18 cellular contexts compared by ENCODE assay signal in genomic region chr10:93261089-93261488, GRCh38.
DNase-seq lines count a peak whose midpoint lies in the region; ATAC-seq and TF ChIP-seq lines count a peak whose summit lies in the region.
"Had no signal": no experiment of that assay in that cellular context is flagged by ENCODE, and none has a peak within 500 bp of the region (broad histone marks: within the 10 kb centered on the region; RNA-seq: fewer than 3 reads in every experiment).

No MANE protein-coding gene starts in this region.

- H2BK120ac ChIP-seq in trophoblast cell (ENCODE audit: insufficient read depth, low read length, poor library complexity) = peak overlapping the region; percentile 52

- no peaks in the 10 kb centered on the region for H3K36me3 Mint-ChIP-seq in Caco-2 (ENCODE audit: insufficient read depth, unreplicated experiment)
- peaks cover 3% of the 10 kb centered on the region for H3K36me3 Mint-ChIP-seq in endodermal cell (ENCODE audit: low read depth)

- H4K8ac ChIP-seq in trophoblast cell (ENCODE audit: low read depth, low read length) = no peak overlapping the region

- H3K4me1 ChIP-seq in Caco-2 = no peaks in the 10 kb centered on the region
- H3K4me1 ChIP-seq in endodermal cell (ENCODE audit: control insufficient read depth, insufficient read depth, low read length) = no peaks in the 10 kb centered on the region
- H3K4me1 ChIP-seq in liver (ENCODE audit: control insufficient read depth in 4 of 4, insufficient read depth in 4 of 4, low read length in 3 of 4) = peaks cover 1 to 7% (median 4%) of the 10 kb centered on the region in 4 donors
- H3K4me1 ChIP-seq in trophoblast cell (ENCODE audit: control insufficient read depth in 1 of 2, insufficient read depth in 2 of 2, low read length in 2 of 2) = peaks cover 0 to 6% of the 10 kb centered on the region in 2 experiments

- H2BK5ac ChIP-seq in trophoblast cell (ENCODE audit: low read depth, low read length, poor library complexity) = no peak overlapping the region

- H2AK5ac ChIP-seq in trophoblast cell (ENCODE audit: low read length) = no peak overlapping the region

- H3K27ac ChIP-seq in endodermal cell (ENCODE audit: low read depth, low read length) = no peak overlapping the region
- no peak overlapping the region for H3K27ac ChIP-seq in liver (ENCODE audit: low read depth in 1 of 2, low read length in 2 of 2)
- peak overlapping the region; percentile 15 for H3K27ac ChIP-seq in trophoblast cell (ENCODE audit: low read depth, low read length)
- H3K27ac ChIP-seq: 22Rv1, HL-60 had no signal

- POLR2A ChIA-PET in Caco-2 (lab: Charles Lee) = no interaction called here

- H3K23ac ChIP-seq in trophoblast cell (ENCODE audit: low read length) = no peak overlapping the region

- H3K27me3 ChIP-seq in Caco-2 (replicated peaks; ENCODE audit: control insufficient read depth, insufficient read depth, low read length) (no peaks in the 10 kb centered on the region), endodermal cell (ENCODE audit: control insufficient read depth, insufficient read depth, low read length, poor library complexity, severe bottlenecking) (no peaks in the 10 kb centered on the region), liver (ENCODE audit: control insufficient read depth in 4 of 4, insufficient read depth in 4 of 4, low read length in 3 of 4) (no peaks in the 10 kb centered on the region), trophoblast cell (ENCODE audit: insufficient read depth, low read length) (no peaks in the 10 kb centered on the region)

- H3K27me3 Mint-ChIP-seq in Caco-2 (ENCODE audit: insufficient read depth, unreplicated experiment) (no peaks in the 10 kb centered on the region), endodermal cell (ENCODE audit: insufficient read depth) (no peaks in the 10 kb centered on the region)
- H3K27me3 Mint-ChIP-seq: B cell; CD4-positive, alpha-beta T cell had no signal

- no TSS peak for BruUV-seq in Caco-2 (replicated peaks; lab: Mats Ljungman, UMichigan)

- peaks cover 2% of the 10 kb centered on the region for H3K79me1 ChIP-seq in trophoblast cell (ENCODE audit: low read length)

- TF ChIP-seq RAD21 in liver (IDR thresholded peaks at IDR 0.05) = peak in 1 of 2 donors; percentile 40

- ATAC-seq in GM18511 (IDR thresholded peaks at IDR 0.05; ENCODE audit: unreplicated experiment) = no peak
- ATAC-seq: GM12878, K562 had no signal

- no peak overlapping the region for H3K14ac ChIP-seq in trophoblast cell (ENCODE audit: low read length)

- no peaks in the 10 kb centered on the region for H3K79me2 ChIP-seq in trophoblast cell (ENCODE audit: control insufficient read depth, insufficient read depth, low read length, poor library complexity)

- H4K91ac ChIP-seq in trophoblast cell (ENCODE audit: low read depth, low read length) = no peak overlapping the region

- H3K36me3 ChIP-seq in Caco-2 (ENCODE audit: control insufficient read depth, insufficient read depth, low read length) (no peaks in the 10 kb centered on the region), endodermal cell (ENCODE audit: control insufficient read depth, insufficient read depth, low read length) (no peaks in the 10 kb centered on the region), liver (ENCODE audit: control insufficient read depth in 4 of 4, insufficient read depth in 3 of 4, low read depth in 1 of 4, low read length in 3 of 4) (no peaks in the 10 kb centered on the region), trophoblast cell (ENCODE audit: control insufficient read depth in 1 of 2, insufficient read depth in 2 of 2, low read length in 2 of 2) (no peaks in the 10 kb centered on the region)

- H3K9me3 ChIP-seq in Caco-2 (no peaks in the 10 kb centered on the region), endodermal cell (ENCODE audit: control insufficient read depth, low read length) (peaks cover 8% of the 10 kb centered on the region), liver (ENCODE audit: control insufficient read depth in 4 of 4, low read length in 3 of 4) (no peaks in the 10 kb centered on the region), trophoblast cell (ENCODE audit: insufficient read depth, low read depth, low read length) (no peaks in the 10 kb centered on the region)

- no peak for TF ChIP-seq CTCF in Caco-2 (IDR thresholded peaks at IDR 0.05; ENCODE audit: insufficient read depth in 1 of 2, low read depth in 1 of 2, low read length in 1 of 2, severe bottlenecking in 1 of 2, unreplicated experiment in 1 of 2)
- TF ChIP-seq CTCF in endodermal cell (conservative IDR thresholded peaks at IDR 0.05) = no peak
- TF ChIP-seq CTCF in liver (IDR thresholded peaks at IDR 0.05; ENCODE audit: low read depth, low read length, missing input control) = no peak

- H3K4ac ChIP-seq in trophoblast cell (ENCODE audit: low read depth, low read length) = no peak overlapping the region

- H2AFZ ChIP-seq in trophoblast cell (ENCODE audit: insufficient read depth, low read length, poor library complexity) = no peak overlapping the region
- H2AFZ ChIP-seq: GM23248 had no signal

- no peak overlapping the region for H2BK12ac ChIP-seq in trophoblast cell (ENCODE audit: low read length)

- CTCF ChIA-PET in Caco-2 (lab: Charles Lee) = no interaction called here

- H4K12ac ChIP-seq in trophoblast cell (ENCODE audit: low read depth, low read length) = no peak overlapping the region

- H3K18ac ChIP-seq in trophoblast cell (ENCODE audit: low read length) = no peak overlapping the region

- H3K4me2 ChIP-seq in trophoblast cell (ENCODE audit: low read length) = no peak overlapping the region

- no peak overlapping the region for H3K9ac ChIP-seq in endodermal cell (ENCODE audit: extremely low read depth, low read length, poor library complexity, severe bottlenecking)
- no peak overlapping the region for H3K9ac ChIP-seq in liver (ENCODE audit: low read depth in 1 of 2, low read length in 2 of 2)
- H3K9ac ChIP-seq in trophoblast cell (ENCODE audit: low read length) = no peak overlapping the region

- intact Hi-C loops in Caco-2 (cut with micrococcal nuclease; ENCODE audit: unreplicated experiment) = no loop called here

- no peak overlapping the region for H3K4me3 ChIP-seq in Caco-2 (ENCODE audit: low read depth, low read length)
- no peak overlapping the region for H3K4me3 ChIP-seq in endodermal cell (ENCODE audit: low read length)
- H3K4me3 ChIP-seq in liver (ENCODE audit: low read depth in 1 of 3, low read length in 3 of 3) = no peak overlapping the region
- H3K4me3 ChIP-seq in trophoblast cell (ENCODE audit: low read depth, low read length) = no peak overlapping the region
- H3K4me3 ChIP-seq: GM12878, GM23248, K562 had no signal

- H3K9me3 Mint-ChIP-seq in Caco-2 (ENCODE audit: unreplicated experiment) = no peaks in the 10 kb centered on the region
- peaks cover 8% of the 10 kb centered on the region for H3K9me3 Mint-ChIP-seq in endodermal cell
- H3K9me3 Mint-ChIP-seq: CD4-positive, alpha-beta T cell had no signal

- 92 to 100% methylated on average over 1 of the region's 1 CpG for WGBS in endodermal cell (ENCODE audit: insufficient coverage in 1 of 2, insufficient read length in 1 of 2), 2 experiments
- WGBS in liver = 36% methylated on average over 1 of the region's 1 CpG
- no CpG with 5 or more reads among the region's 1 CpG for WGBS in trophoblast cell (ENCODE audit: extremely low coverage, insufficient coverage, insufficient read length)

- H3K4me3 Mint-ChIP-seq in Caco-2 (ENCODE audit: unreplicated experiment) (no peak overlapping the region), endodermal cell (no peak overlapping the region)
- H3K4me3 Mint-ChIP-seq: B cell; CD4-positive, alpha-beta T cell had no signal

- DNase-seq in Caco-2 (no peak), endodermal cell (no peak), trophoblast cell (peak; percentile 46 to 90), iPS-NIHi7 (ENCODE audit: extremely low spot score) (no peak), A172 (ENCODE audit: low spot score) (no peak)
- no peak for DNase-seq in activated naive CD4-positive, alpha-beta T cell treated with anti-CD3 and anti-CD28 coated beads, Interleukin-2, amount 50 U/mL, for 16 hours
- DNase-seq: C1 segment of cervical spinal cord; CD4-positive, alpha-beta T cell; DMS79; GM23248; H7 had no signal

- H3K4me1 Mint-ChIP-seq in Caco-2 (ENCODE audit: low read depth, unreplicated experiment) (peaks cover 7% of the 10 kb centered on the region), endodermal cell (peaks cover 5% of the 10 kb centered on the region)
- H3K4me1 Mint-ChIP-seq: B cell had no signal

- H3K27ac Mint-ChIP-seq in Caco-2 (ENCODE audit: unreplicated experiment) = peak overlapping the region; percentile 7
- peak overlapping the region; percentile 55 for H3K27ac Mint-ChIP-seq in endodermal cell
- H3K27ac Mint-ChIP-seq: B cell; CD4-positive, alpha-beta T cell had no signal

TF ChIP-seq in liver, 16 proteins besides CTCF, POLR2A, EP300 and RAD21:
- TF ChIP-seq MAX (IDR thresholded peaks at IDR 0.05) (no peak), NR2F2 (IDR thresholded peaks at IDR 0.05) (no peak), TAF1 (conservative IDR thresholded peaks at IDR 0.05) (no peak), EGR1 (IDR thresholded peaks at IDR 0.05; ENCODE audit: low read depth in 2 of 2) (no peak), FOXA1 (IDR thresholded peaks at IDR 0.05) (no peak), HNF4A (conservative IDR thresholded peaks at IDR 0.05) (peak; percentile 29 to 40), RXRA (IDR thresholded peaks at IDR 0.05) (peak; percentile 19 to 45)

Comparison
In these comparisons a context has a peak if more than half of its experiments do, and no peak if none do; other contexts are left out.
1. DNase-seq: peak in trophoblast cell (2 of 2); none in Caco-2 (0 of 2), endodermal cell (single experiment), iPS-NIHi7 (single experiment), activated naive CD4-positive, alpha-beta T cell treated with anti-CD3 and anti-CD28 coated beads, Interleukin-2, amount 50 U/mL, for 16 hours (single experiment) and A172 (single experiment).